Comparison of ENCODE assay signal across 12 cellular contexts in the genomic region with DNA sequence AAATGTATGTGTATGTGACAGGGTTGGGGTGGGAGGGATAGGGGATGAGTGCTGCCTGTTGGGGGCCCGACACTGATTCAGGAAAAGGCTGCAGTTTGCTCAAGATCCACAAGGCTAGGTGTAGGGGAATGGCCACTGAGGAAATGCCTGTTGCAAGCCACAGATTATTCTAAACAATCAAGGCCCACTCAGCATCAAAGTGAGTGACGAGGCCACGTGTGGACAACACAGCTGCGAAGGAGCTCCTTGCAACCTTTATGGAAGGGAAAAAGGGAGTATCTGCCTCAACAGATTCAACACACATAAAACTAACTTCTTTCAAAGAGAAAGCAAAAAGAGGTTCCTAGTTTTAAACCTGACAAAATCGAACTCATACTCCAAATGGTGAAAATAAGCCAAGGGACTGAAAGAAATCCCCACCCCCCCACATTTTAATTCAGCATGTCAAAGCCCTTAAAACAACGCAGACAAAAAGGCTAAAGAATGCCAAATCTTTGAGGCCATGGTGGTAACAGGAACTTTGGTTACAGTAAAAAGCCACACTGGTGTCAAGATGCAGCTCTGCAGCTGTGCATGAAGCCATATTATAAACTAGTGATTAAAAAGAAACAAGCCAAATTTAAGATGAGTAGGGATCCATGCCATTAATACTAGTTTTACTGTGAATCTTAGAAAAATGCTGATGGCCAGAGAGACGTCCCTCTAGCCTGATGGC. TPM values are rescaled to one million over a fixed set of nuclear protein-coding genes. Genes with fewer than 3 reads are reported as not detected.
DNase-seq lines count a peak whose midpoint lies in the region; ATAC-seq, FAIRE-seq and TF ChIP-seq lines count a peak whose summit lies in the region.
"Had no signal": no experiment of that assay in that cellular context is flagged by ENCODE, and none has a peak within 500 bp of the region (broad histone marks: within the 10 kb centered on the region; RNA-seq: fewer than 3 reads in every experiment).

No MANE protein-coding gene starts in this region.

- peak overlapping the region in 6 of 7 donors; percentile 29 to 86 (median 44) for H3K27ac Mint-ChIP-seq in CD4-positive, alpha-beta memory T cell
- H3K27ac Mint-ChIP-seq in astrocyte (ENCODE audit: unreplicated experiment) (no peak overlapping the region), natural killer cell (peak overlapping the region; percentile 83 to 89)

- peaks cover 47 to 74% (median 56%) of the 10 kb centered on the region in 4 donors for H3K4me1 Mint-ChIP-seq in CD4-positive, alpha-beta memory T cell
- H3K4me1 Mint-ChIP-seq in astrocyte (ENCODE audit: low read depth, unreplicated experiment) = peaks cover 24% of the 10 kb centered on the region
- peaks cover 65 to 78% of the 10 kb centered on the region in 2 donors for H3K4me1 Mint-ChIP-seq in natural killer cell

- peaks cover 67% of the 10 kb centered on the region for H3K36me3 ChIP-seq in CD4-positive, alpha-beta memory T cell (ENCODE audit: insufficient read depth, low read length)
- H3K36me3 ChIP-seq in KOPT-K1 (ENCODE audit: insufficient read depth, low read length) (peaks cover 75% of the 10 kb centered on the region), astrocyte (ENCODE audit: insufficient read depth, low read length) (peaks cover 58% of the 10 kb centered on the region)

- no peak for DNase-seq in CD4-positive, alpha-beta memory T cell
- DNase-seq in astrocyte (ENCODE audit: low read depth) = no peak
- no peak for DNase-seq in natural killer cell
- no peak for DNase-seq in NCI-H187 (lab: John Stamatoyannopoulos, UW)
- DNase-seq: Caco-2; NCI-H1417; stimulated activated CD4-positive, alpha-beta T cell treated with anti-CD3 and anti-CD28 coated beads, Interleukin-4, amount 100 ng/mL, for 24 hours had no signal

- H3K79me2 ChIP-seq in astrocyte (ENCODE audit: insufficient read depth, low read length) = peaks cover 79% of the 10 kb centered on the region

- intact Hi-C loops in CD4-positive, alpha-beta memory T cell (cut with micrococcal nuclease) = loop anchor here (10.0 kb wide), 3 partner anchors 126 to 706 kb away; a partner anchor contains a TSS
- intact Hi-C loops in natural killer cell (cut with micrococcal nuclease) = loop anchor here (5.0 to 10.0 kb wide), 2 partner anchors 89 to 126 kb away; a partner anchor contains a TSS

- POLR2A ChIA-PET in CD4-positive, alpha-beta memory T cell (lab: Charles Lee; ENCODE audit: partially characterized antibody) = interaction anchor here (1.5 kb wide), 1 partner anchor 28 kb away, joined by 9 read pairs; no protein-coding TSS in a partner anchor

- peaks cover 2 to 7% of the 10 kb centered on the region in 2 donors for H3K27me3 Mint-ChIP-seq in CD4-positive, alpha-beta memory T cell
- H3K27me3 Mint-ChIP-seq in astrocyte (ENCODE audit: low read depth, unreplicated experiment) (no peaks in the 10 kb centered on the region), natural killer cell (ENCODE audit: low read depth in 2 of 2) (peaks cover 0 to 3% of the 10 kb centered on the region in 2 donors)

- TF ChIP-seq CTCF in astrocyte (IDR thresholded peaks at IDR 0.05; ENCODE audit: insufficient read depth, low read depth, low read length) (no peak), natural killer cell (IDR thresholded peaks at IDR 0.05) (no peak)

- peaks cover 60 to 72% of the 10 kb centered on the region in 2 donors for H3K36me3 Mint-ChIP-seq in CD4-positive, alpha-beta memory T cell
- H3K36me3 Mint-ChIP-seq in astrocyte (ENCODE audit: low read depth, unreplicated experiment) (peaks cover 16% of the 10 kb centered on the region), natural killer cell (peaks cover 18% of the 10 kb centered on the region)

- no peak for FAIRE-seq in astrocyte (lab: Jason Lieb, UNC)
- FAIRE-seq: H1 had no signal

- no peak overlapping the region for H3K4me3 ChIP-seq in CD4-positive, alpha-beta memory T cell (ENCODE audit: low read length in 2 of 2)
- peak overlapping the region; percentile 27 for H3K4me3 ChIP-seq in astrocyte (ENCODE audit: insufficient read depth, low read depth, low read length)
- H3K4me3 ChIP-seq: hepatocyte had no signal

- H3K27ac ChIP-seq in CD4-positive, alpha-beta memory T cell (ENCODE audit: low read depth, low read length) = peak overlapping the region; percentile 20
- peak overlapping the region; percentile 47 for H3K27ac ChIP-seq in KOPT-K1 (ENCODE audit: low read depth, low read length, poor library complexity, severe bottlenecking)
- H3K27ac ChIP-seq in astrocyte (ENCODE audit: low read depth, low read length) = no peak overlapping the region
- H3K27ac ChIP-seq: hepatocyte had no signal

- no peaks in the 10 kb centered on the region for H3K27me3 ChIP-seq in CD4-positive, alpha-beta memory T cell (ENCODE audit: insufficient read depth, low read length)
- H3K27me3 ChIP-seq in astrocyte (ENCODE audit: insufficient read depth, low read length) = no peaks in the 10 kb centered on the region
- H3K27me3 ChIP-seq: hepatocyte had no signal

- peak overlapping the region in 7 of 8 donors; percentile 38 to 86 (median 71) for H3K4me3 Mint-ChIP-seq in CD4-positive, alpha-beta memory T cell
- H3K4me3 Mint-ChIP-seq in astrocyte (ENCODE audit: unreplicated experiment) = peak overlapping the region; percentile 72
- H3K4me3 Mint-ChIP-seq in natural killer cell = peak overlapping the region; percentile 85

- H3K9ac ChIP-seq in astrocyte (ENCODE audit: low read length) = peak overlapping the region; percentile 42

- CTCF ChIA-PET in CD4-positive, alpha-beta memory T cell (lab: Charles Lee; ENCODE audit: partially characterized antibody) = interaction anchor here (0.7 to 9.1 kb wide), 5 partner anchors 13 to 160 kb away, joined by 3 to 73 read pairs (median 4); no protein-coding TSS in a partner anchor

- peaks cover 0 to 9% (median 4%) of the 10 kb centered on the region in 8 donors for H3K9me3 Mint-ChIP-seq in CD4-positive, alpha-beta memory T cell
- H3K9me3 Mint-ChIP-seq in astrocyte (ENCODE audit: unreplicated experiment) (no peaks in the 10 kb centered on the region), natural killer cell (no peaks in the 10 kb centered on the region)

- H4K20me1 ChIP-seq in astrocyte (ENCODE audit: insufficient read depth, low read length) = peaks cover 79% of the 10 kb centered on the region

- H2AFZ ChIP-seq in astrocyte (ENCODE audit: low read depth, low read length) = no peak overlapping the region
- H2AFZ ChIP-seq: hepatocyte had no signal

- no peak for ATAC-seq in natural killer cell
- no peak for ATAC-seq in HG02798 (IDR thresholded peaks at IDR 0.05; ENCODE audit: poor library complexity, unreplicated experiment)
- no peak for ATAC-seq in GM19452 (IDR thresholded peaks at IDR 0.05; ENCODE audit: unreplicated experiment)

- H3K4me1 ChIP-seq in CD4-positive, alpha-beta memory T cell (ENCODE audit: insufficient read depth, low read length) = peaks cover 70% of the 10 kb centered on the region
- peaks cover 29% of the 10 kb centered on the region for H3K4me1 ChIP-seq in astrocyte (ENCODE audit: insufficient read depth, low read length)

- H3K4me2 ChIP-seq in astrocyte (ENCODE audit: low read length) = peak overlapping the region; percentile 97

- H3K9me3 ChIP-seq in CD4-positive, alpha-beta memory T cell (ENCODE audit: control insufficient read depth in 1 of 2, low read length in 2 of 2) = no peaks in the 10 kb centered on the region
- H3K9me3 ChIP-seq in KOPT-K1 (ENCODE audit: insufficient read depth, low read length, poor library complexity, severe bottlenecking) = no peaks in the 10 kb centered on the region
- H3K9me3 ChIP-seq in astrocyte (ENCODE audit: insufficient read depth, low read depth, low read length) = no peaks in the 10 kb centered on the region
- H3K9me3 ChIP-seq: Caco-2 had no signal

RNA-seq across cellular contexts. Expression of a gene that starts 3.6 kb away (rescaled TPM):
- total RNA-seq in CD4-positive, alpha-beta memory T cell = 100 to 1,000 TPM; 148 to 151 TPM
- polyA plus RNA-seq in CD4-positive, alpha-beta memory T cell = 10 to 100 TPM; 19.4 to 51.4 TPM
- total RNA-seq in astrocyte (48.5 and 54.4 TPM in 2 replicates), natural killer cell (100 to 1,000 TPM; 205 to 253 (median 238) TPM)
